28 cellular contexts compared by ENCODE assay signal in the genomic region with DNA sequence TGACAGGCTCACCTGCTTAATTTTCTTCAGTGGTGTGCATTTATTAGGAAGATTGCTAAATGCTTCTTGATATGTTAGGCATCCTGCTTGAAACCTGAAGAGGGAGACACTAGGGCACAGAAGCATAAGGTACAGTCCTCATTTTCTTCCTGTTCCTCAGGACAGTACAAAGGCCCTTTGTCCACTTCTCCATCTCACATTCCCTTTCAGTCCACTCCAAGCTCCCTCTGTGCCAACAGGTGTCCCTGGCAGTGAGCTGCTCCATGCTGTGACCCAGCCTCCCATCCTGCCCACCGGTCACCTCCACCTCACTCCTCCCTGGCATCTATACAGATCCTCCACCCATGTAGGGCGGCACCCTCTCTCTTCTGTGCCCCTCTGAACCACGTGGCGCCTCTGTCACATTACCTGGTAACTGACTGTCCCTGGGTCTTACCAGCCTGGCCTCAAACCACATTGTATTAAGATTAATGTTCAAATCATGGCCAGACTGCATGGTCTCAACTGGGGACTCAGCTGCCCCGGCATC.
DNase-seq lines count a peak whose midpoint lies in the region; ATAC-seq and TF ChIP-seq lines count a peak whose summit lies in the region.
"Had no signal": no experiment of that assay in that cellular context is flagged by ENCODE, and none has a peak within 500 bp of the region (broad histone marks: within the 10 kb centered on the region; RNA-seq: fewer than 3 reads in every experiment).

No MANE protein-coding gene starts in this region.

- H3K79me2 ChIP-seq in osteoblast (ENCODE audit: insufficient read depth, low read length), result no peaks in the 10 kb centered on the region

- H4K20me1 ChIP-seq in osteoblast (ENCODE audit: insufficient read depth, low read length), result no peaks in the 10 kb centered on the region

- H4K91ac ChIP-seq in neuronal stem cell (ENCODE audit: low read depth, low read length, poor library complexity), result no peak overlapping the region

- H3K79me1 ChIP-seq in neuronal stem cell (ENCODE audit: low read depth, low read length), result no peaks in the 10 kb centered on the region

- peak overlapping the region; percentile 16 for H2BK5ac ChIP-seq in neuronal stem cell (ENCODE audit: low read length)

- no peak overlapping the region for H3K4ac ChIP-seq in neuronal stem cell (ENCODE audit: low read length)

- POLR2A ChIA-PET in HEK293 (lab: Yijun Ruan, JAX), result no interaction called here
- POLR2A ChIA-PET in activated CD4-positive, alpha-beta T cell treated with anti-CD3 and anti-CD28 coated beads, Interleukin-2, amount 10 ng/mL, durations not matched to agents 7 days and 5 days (lab: Charles Lee), result no interaction called here

- no peak overlapping the region for H3K14ac ChIP-seq in neuronal stem cell (ENCODE audit: low read length)

- WGBS in neuronal stem cell (ENCODE audit: extremely low coverage in 2 of 2, insufficient read length in 2 of 2, insufficient replicate concordance in 1 of 2), 2 donors, result no CpG with 5 or more reads among the region's 5 CpGs

- H2BK15ac ChIP-seq in neuronal stem cell (ENCODE audit: low read length), result no peak overlapping the region

- DNase-seq in NCI-H69 (lab: John Stamatoyannopoulos, UW), result peak; percentile 38
- no peak for DNase-seq in neuronal stem cell (ENCODE audit: low spot score)
- DNase-seq in DMS153 treated with DMSO at 0.1 percent for 48 hours (lab: John Stamatoyannopoulos, UW; ENCODE audit: unreplicated experiment), result no peak
- no peak for DNase-seq in osteoblast (ENCODE audit: insufficient read length, low spot score, missing footprints)
- DNase-seq in left cardiac atrium, result no peak
- no peak for DNase-seq in activated CD4-positive, alpha-beta T cell treated with anti-CD3 and anti-CD28 coated beads, Interleukin-2, amount 10 ng/mL, durations not matched to agents 7 days and 5 days
- DNase-seq: activated CD4-positive, alpha-beta T cell treated with anti-CD3 and anti-CD28 coated beads for 1 hour; activated CD8-positive, alpha-beta T cell treated with anti-CD3 and anti-CD28 coated beads, Interleukin-2, amount 10 ng/mL, durations not matched to agents 7 days and 5 days; activated effector memory CD4-positive, alpha-beta T cell treated with Interleukin-2 at 50 U/mL for 16 hours; activated naive CD8-positive, alpha-beta T cell treated with anti-CD3 and anti-CD28 coated beads, Interleukin-2, amount 50 U/mL, for 24 hours; activated T-cell treated with anti-CD3 and anti-CD28 coated beads for 4 hours; C1 segment of cervical spinal cord; effector CD8-positive, alpha-beta T cell; EL; gastrocnemius medialis; Kasumi-1; lower lobe of right lung; NCI-H1105 treated with DMSO at 0.1 percent for 48 hours; NCI-H524 treated with DMSO at 0.1 percent for 48 hours; right cardiac atrium; SJCRH30; stimulated activated CD4-positive, alpha-beta T cell treated with anti-CD3 and anti-CD28 coated beads, Interleukin-12 subunit alpha, Interleukin-12 subunit beta, amount 100 ng/mL, for 4 hours; stimulated activated CD4-positive, alpha-beta T cell treated with anti-CD3 and anti-CD28 coated beads, Interleukin-4, amount 100 ng/mL, for 4 hours; stimulated activated naive CD4-positive, alpha-beta T cell treated with Interleukin-2 at 50 U/mL for 16 hours; T-helper 1 cell; thyroid gland had no signal

- H3K9me3 ChIP-seq in HEK293 (ENCODE audit: control insufficient read depth, insufficient read depth, low read depth, low read length) (no peaks in the 10 kb centered on the region), neuronal stem cell (replicated peaks in 1 of 2; ENCODE audit: control insufficient read depth in 2 of 2, insufficient read depth in 1 of 2, low read depth in 1 of 2, low read length in 2 of 2) (peaks cover 3 to 4% of the 10 kb centered on the region in 2 donors), osteoblast (ENCODE audit: low read depth, low read length) (no peaks in the 10 kb centered on the region)
- H3K9me3 ChIP-seq: gastrocnemius medialis, lower lobe of right lung, SJCRH30, thyroid gland had no signal

- H3K27me3 ChIP-seq in neuronal stem cell (ENCODE audit: control insufficient read depth in 3 of 3, insufficient read depth in 3 of 3, low read depth in 1 of 3, low read length in 3 of 3), result peaks cover 0 to 5% (median 0%) of the 10 kb centered on the region in 3 experiments
- no peaks in the 10 kb centered on the region for H3K27me3 ChIP-seq in osteoblast (ENCODE audit: insufficient read depth, low read length)
- H3K27me3 ChIP-seq: gastrocnemius medialis, SJCRH30, thyroid gland had no signal

- H3K18ac ChIP-seq in neuronal stem cell (ENCODE audit: low read length), result peak overlapping the region; percentile 33

- H3K4me3 Mint-ChIP-seq in activated CD4-positive, alpha-beta T cell treated with anti-CD3 and anti-CD28 coated beads, Interleukin-2, amount 10 ng/mL, durations not matched to agents 7 days and 5 days, result no peak overlapping the region
- H3K4me3 Mint-ChIP-seq: activated CD8-positive, alpha-beta T cell treated with anti-CD3 and anti-CD28 coated beads, Interleukin-2, amount 10 ng/mL, durations not matched to agents 7 days and 5 days; activated naive CD8-positive, alpha-beta T cell treated with anti-CD3 and anti-CD28 coated beads, Interleukin-2, amount 50 U/mL, for 24 hours had no signal

- H2BK120ac ChIP-seq in neuronal stem cell (ENCODE audit: low read depth, low read length), result no peak overlapping the region

- CTCF ChIA-PET in HEK293 (lab: Yijun Ruan, JAX), result no interaction called here
- CTCF ChIA-PET in activated CD4-positive, alpha-beta T cell treated with anti-CD3 and anti-CD28 coated beads, Interleukin-2, amount 10 ng/mL, durations not matched to agents 7 days and 5 days (lab: Charles Lee), result no interaction called here

- H3K4me1 Mint-ChIP-seq in activated CD4-positive, alpha-beta T cell treated with anti-CD3 and anti-CD28 coated beads, Interleukin-2, amount 10 ng/mL, durations not matched to agents 7 days and 5 days, result peaks cover 11% of the 10 kb centered on the region

- no peak overlapping the region for H2BK12ac ChIP-seq in neuronal stem cell (ENCODE audit: low read length)

- H2AFZ ChIP-seq in neuronal stem cell (ENCODE audit: low read length) (no peak overlapping the region), osteoblast (ENCODE audit: low read length) (no peak overlapping the region)

- H3K27ac ChIP-seq in HEK293 (ENCODE audit: extremely low read depth, low read depth, low read length) (no peak overlapping the region), neuronal stem cell (replicated peaks; ENCODE audit: low read length) (no peak overlapping the region), osteoblast (ENCODE audit: low read depth, low read length) (no peak overlapping the region)
- H3K27ac ChIP-seq: gastrocnemius medialis, lower lobe of right lung, SJCRH30, thyroid gland had no signal

- peaks cover 3% of the 10 kb centered on the region for H3K27me3 Mint-ChIP-seq in activated CD4-positive, alpha-beta T cell treated with anti-CD3 and anti-CD28 coated beads, Interleukin-2, amount 10 ng/mL, durations not matched to agents 7 days and 5 days
- H3K27me3 Mint-ChIP-seq: activated naive CD8-positive, alpha-beta T cell treated with anti-CD3 and anti-CD28 coated beads, Interleukin-2, amount 50 U/mL, for 24 hours had no signal

- no peaks in the 10 kb centered on the region for H3K36me3 Mint-ChIP-seq in activated CD4-positive, alpha-beta T cell treated with anti-CD3 and anti-CD28 coated beads, Interleukin-2, amount 10 ng/mL, durations not matched to agents 7 days and 5 days (ENCODE audit: low read depth)

- no peak overlapping the region for H3K4me3 ChIP-seq in HEK293 (ENCODE audit: low read depth, low read length)
- H3K4me3 ChIP-seq in neuronal stem cell (ENCODE audit: low read length in 2 of 2), result no peak overlapping the region
- H3K4me3 ChIP-seq in osteoblast (ENCODE audit: insufficient read depth, low read length), result no peak overlapping the region
- H3K4me3 ChIP-seq: gastrocnemius medialis, lower lobe of right lung, SJCRH30, thyroid gland had no signal

- intact Hi-C loops in left cardiac atrium (cut with DNase I), result no loop called here

- peak; percentile 41 for ATAC-seq in esophagus mucosa
- ATAC-seq in left cardiac atrium, result no peak
- ATAC-seq: activated CD8-positive, alpha-beta T cell treated with anti-CD3 and anti-CD28 coated beads, Interleukin-2, amount 10 ng/mL, durations not matched to agents 7 days and 5 days; activated naive CD8-positive, alpha-beta T cell treated with anti-CD3 and anti-CD28 coated beads, Interleukin-2, amount 50 U/mL, for 24 hours; gastrocnemius medialis; lower lobe of right lung had no signal

- H3K9ac ChIP-seq in neuronal stem cell (ENCODE audit: low read depth, low read length, poor library complexity), result no peak overlapping the region

- no peak overlapping the region for H3K4me2 ChIP-seq in neuronal stem cell (ENCODE audit: insufficient read depth, low read length, poor library complexity, severe bottlenecking)
- H3K4me2 ChIP-seq in osteoblast (ENCODE audit: insufficient read depth, low read length), result no peak overlapping the region

- no peaks in the 10 kb centered on the region for H3K4me1 ChIP-seq in HEK293 (ENCODE audit: control insufficient read depth, insufficient read depth, low read length)
- peaks cover 4 to 24% of the 10 kb centered on the region in 2 donors for H3K4me1 ChIP-seq in neuronal stem cell (ENCODE audit: control insufficient read depth in 2 of 2, insufficient read depth in 1 of 2, low read depth in 1 of 2, low read length in 2 of 2)
- H3K4me1 ChIP-seq in osteoblast (ENCODE audit: insufficient read depth, low read length), result peaks cover 8% of the 10 kb centered on the region
- H3K4me1 ChIP-seq: SJCRH30 had no signal

- TF ChIP-seq CTCF in HEK293 (tag by site-specific recombination; IDR thresholded peaks at IDR 0.05), result no peak
- TF ChIP-seq CTCF in osteoblast (IDR thresholded peaks at IDR 0.05; ENCODE audit: extremely low read depth, low read depth, low read length), result no peak

- H4K8ac ChIP-seq in neuronal stem cell (ENCODE audit: low read depth, low read length), result no peak overlapping the region

- H3K9me3 Mint-ChIP-seq in activated CD4-positive, alpha-beta T cell treated with anti-CD3 and anti-CD28 coated beads, Interleukin-2, amount 10 ng/mL, durations not matched to agents 7 days and 5 days, result peaks cover 7% of the 10 kb centered on the region

- H3K27ac Mint-ChIP-seq in activated CD4-positive, alpha-beta T cell treated with anti-CD3 and anti-CD28 coated beads, Interleukin-2, amount 10 ng/mL, durations not matched to agents 7 days and 5 days, result no peak overlapping the region
- H3K27ac Mint-ChIP-seq: activated CD8-positive, alpha-beta T cell treated with anti-CD3 and anti-CD28 coated beads, Interleukin-2, amount 10 ng/mL, durations not matched to agents 7 days and 5 days; activated naive CD8-positive, alpha-beta T cell treated with anti-CD3 and anti-CD28 coated beads, Interleukin-2, amount 50 U/mL, for 24 hours had no signal

- H2AK5ac ChIP-seq in neuronal stem cell (ENCODE audit: low read depth, low read length), result peak overlapping the region; percentile 12

- H3K23ac ChIP-seq in neuronal stem cell (ENCODE audit: low read depth, low read length, poor library complexity), result no peak overlapping the region

- H3K36me3 ChIP-seq in HEK293 (ENCODE audit: control insufficient read depth in 2 of 2, insufficient read depth in 1 of 2, low read length in 2 of 2) (no peaks in the 10 kb centered on the region), neuronal stem cell (replicated peaks in 1 of 2; ENCODE audit: control insufficient read depth in 2 of 2, insufficient read depth in 2 of 2, low read length in 2 of 2) (no peaks in the 10 kb centered on the region), osteoblast (ENCODE audit: insufficient read depth, low read length) (no peaks in the 10 kb centered on the region)
- H3K36me3 ChIP-seq: gastrocnemius medialis, lower lobe of right lung, SJCRH30, thyroid gland had no signal
